In the genomic region with DNA sequence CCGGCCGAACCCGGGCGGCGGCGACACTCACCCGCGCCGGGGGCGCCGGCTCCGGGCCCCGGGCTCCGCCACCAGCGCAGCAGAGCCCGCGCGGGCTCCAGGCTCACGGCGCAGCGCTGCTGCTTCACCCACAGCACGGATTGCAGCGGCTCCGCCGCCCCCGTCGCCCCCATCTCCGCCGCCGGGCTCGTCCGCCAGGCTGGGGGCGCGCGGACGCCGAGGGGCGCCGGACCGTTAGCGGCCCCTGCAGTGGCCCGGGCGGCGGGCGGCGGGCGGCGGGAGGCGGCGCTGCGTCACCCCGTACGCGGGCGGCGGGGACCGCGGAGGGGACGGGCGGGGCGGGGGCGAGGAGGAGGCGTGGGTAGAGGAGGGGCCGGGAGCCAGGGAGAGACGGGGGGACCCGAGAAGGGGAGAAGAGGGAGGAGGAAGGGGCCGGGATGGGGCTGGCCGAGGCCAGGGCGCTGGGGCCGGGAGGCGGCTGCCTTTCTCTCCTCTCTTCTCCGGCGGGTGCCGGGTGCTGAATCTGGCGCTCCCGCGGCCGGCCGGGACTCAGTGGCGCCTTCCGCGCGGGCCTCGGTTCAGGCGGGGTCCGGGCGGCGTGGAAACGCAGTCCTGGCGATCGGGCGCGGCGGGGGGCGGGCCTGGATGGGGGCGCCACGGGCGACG, we compare ENCODE assay signal across 8 cellular contexts. TPM values are rescaled to one million over a fixed set of nuclear protein-coding genes. Genes with fewer than 3 reads are reported as not detected.
DNase-seq lines count a peak whose midpoint lies in the region; ATAC-seq and TF ChIP-seq lines count a peak whose summit lies in the region.

Gene CERK, minus strand, starts transcription at position 277 of the 666 bp plus-strand sequence. Its CDS starts 104 bp downstream, at position 173.

- TF ChIP-seq CTCF in coronary artery (IDR thresholded peaks at IDR 0.05): no peak

- no peaks in the 10 kb centered on the region for H3K9me3 ChIP-seq in CD4-positive, alpha-beta memory T cell (ENCODE audit: control insufficient read depth in 1 of 2, low read length in 2 of 2)

- ATAC-seq in GM21423 (IDR thresholded peaks at IDR 0.05; ENCODE audit: unreplicated experiment) (peak; percentile 36), GM21360 (IDR thresholded peaks at IDR 0.05; ENCODE audit: unreplicated experiment) (no peak)

- peak within 1 kb of the TSS; percentile 55 to 64 for H3K4me3 ChIP-seq in CD4-positive, alpha-beta memory T cell (ENCODE audit: low read length in 2 of 2)
- H3K4me3 ChIP-seq in coronary artery: peak within 1 kb of the TSS; percentile 84

- POLR2A ChIA-PET in CD4-positive, alpha-beta memory T cell (lab: Charles Lee; ENCODE audit: partially characterized antibody): interaction anchor here (0.8 to 5.7 kb wide), 10 partner anchors 11 to 124 kb away, joined by 3 to 58 read pairs (median 10); partner anchors contain the start of gene TBC1D22A

- H3K27ac ChIP-seq in CD4-positive, alpha-beta memory T cell (ENCODE audit: low read depth, low read length): peak within 1 kb of the TSS; percentile 67
- H3K27ac ChIP-seq in coronary artery: peak within 1 kb of the TSS; percentile 78 to 92

- CTCF ChIA-PET in CD4-positive, alpha-beta memory T cell (lab: Charles Lee; ENCODE audit: partially characterized antibody): interaction anchor here (0.7 to 5.5 kb wide), 9 partner anchors 11 to 175 kb away, joined by 3 to 69 read pairs (median 4); partner anchors contain the start of gene TBC1D22A

- no peaks in the 10 kb centered on the region for H3K27me3 Mint-ChIP-seq in CD4-positive, alpha-beta memory T cell

- no peaks in the 10 kb centered on the region for H3K27me3 ChIP-seq in CD4-positive, alpha-beta memory T cell (ENCODE audit: insufficient read depth, low read length)

- DNase-seq in CD4-positive, alpha-beta memory T cell: peak; percentile 60 to 79 (median 64)
- DNase-seq in NCI-H1930 (lab: John Stamatoyannopoulos, UW) (peak; percentile 44 to 53), coronary artery (ENCODE audit: low spot score) (peak; percentile 89), kidney tubule cell (ENCODE audit: low spot score) (peak; percentile 63)
- peak; percentile 75 for DNase-seq in activated CD4-positive, alpha-beta T cell treated with anti-CD3 and anti-CD28 coated beads for 4 hours
- DNase-seq in stimulated activated CD4-positive, alpha-beta T cell treated with anti-CD3 and anti-CD28 coated beads, Interleukin-15, amount 100 ng/mL, for 1 hour (ENCODE audit: low read depth in 1 of 2, low spot score in 1 of 2): peak; percentile 45 to 57

- no peaks in the 10 kb centered on the region for H3K36me3 ChIP-seq in CD4-positive, alpha-beta memory T cell (ENCODE audit: insufficient read depth, low read length)

- peak within 1 kb of the TSS; percentile 98 to 100 (median 100) for H3K27ac Mint-ChIP-seq in CD4-positive, alpha-beta memory T cell

- intact Hi-C loops in CD4-positive, alpha-beta memory T cell (cut with micrococcal nuclease): loop anchor here (1.0 to 5.0 kb wide), 6 partner anchors 11 to 175 kb away; partner anchors contain the start of gene TBC1D22A

- peaks cover 47% of the 10 kb centered on the region for H3K4me1 ChIP-seq in CD4-positive, alpha-beta memory T cell (ENCODE audit: insufficient read depth, low read length)

- peak within 1 kb of the TSS; percentile 97 to 100 (median 100) for H3K4me3 Mint-ChIP-seq in CD4-positive, alpha-beta memory T cell

- H3K36me3 Mint-ChIP-seq in CD4-positive, alpha-beta memory T cell: peaks cover 14 to 25% of the 10 kb centered on the region in 2 donors

- H3K9me3 Mint-ChIP-seq in CD4-positive, alpha-beta memory T cell: no peaks in the 10 kb centered on the region

- H3K4me1 Mint-ChIP-seq in CD4-positive, alpha-beta memory T cell: peaks cover 24 to 56% (median 37%) of the 10 kb centered on the region in 4 donors

RNA-seq across cellular contexts. Expression of gene CERK, which starts in this region (rescaled TPM):
- total RNA-seq in CD4-positive, alpha-beta memory T cell: 100 to 1,000 TPM; 161 to 164 TPM
- 100 to 1,000 TPM in 1 of 2 donors, 10 to 100 TPM in 1; 91.2 to 111 TPM for polyA plus RNA-seq in CD4-positive, alpha-beta memory T cell
